ENCODE assay signal across 8 cellular contexts in genomic region chr15:64693134-64693533, GRCh38.
DNase-seq lines count a peak whose midpoint lies in the region; ATAC-seq and TF ChIP-seq lines count a peak whose summit lies in the region.

No MANE protein-coding gene starts in this region.

- H3K4me1 ChIP-seq in hepatocyte (ENCODE audit: insufficient read depth): peaks cover 6% of the 10 kb centered on the region
- peaks cover 39 to 91% (median 63%) of the 10 kb centered on the region in 4 donors for H3K4me1 ChIP-seq in stomach
- H3K4me1 ChIP-seq in Karpas-422 (ENCODE audit: low read length): peaks cover 32% of the 10 kb centered on the region

- H3K9me3 ChIP-seq in hepatocyte (ENCODE audit: low read depth) (no peaks in the 10 kb centered on the region), stomach (no peaks in the 10 kb centered on the region), Karpas-422 (ENCODE audit: low read length) (no peaks in the 10 kb centered on the region)

- H3K27me3 ChIP-seq in hepatocyte (no peaks in the 10 kb centered on the region), stomach (no peaks in the 10 kb centered on the region), Karpas-422 (ENCODE audit: low read length) (no peaks in the 10 kb centered on the region)

- no peak for TF ChIP-seq POLR2A in stomach (IDR thresholded peaks at IDR 0.05)

- TF ChIP-seq CTCF in HFF-Myc (IDR thresholded peaks at IDR 0.05; ENCODE audit: low read depth, low read length, missing control alignments): no peak
- no peak for TF ChIP-seq CTCF in hepatocyte (IDR thresholded peaks at IDR 0.05; ENCODE audit: poor library complexity)
- TF ChIP-seq CTCF in stomach (IDR thresholded peaks at IDR 0.05): no peak

- H3K4me3 ChIP-seq in HFF-Myc (replicated peaks; ENCODE audit: low read depth, low read length): no peak overlapping the region
- H3K4me3 ChIP-seq in hepatocyte: no peak overlapping the region
- H3K4me3 ChIP-seq in stomach: no peak overlapping the region
- no peak overlapping the region for H3K4me3 ChIP-seq in Karpas-422 (ENCODE audit: low read length)

- no peaks in the 10 kb centered on the region for H3K9me2 ChIP-seq in hepatocyte (replicated peaks; ENCODE audit: insufficient read depth)
- H3K9me2 ChIP-seq in Karpas-422 (replicated peaks; ENCODE audit: insufficient read depth, low read length): no peaks in the 10 kb centered on the region

- no peak for TF ChIP-seq EP300 in stomach (IDR thresholded peaks at IDR 0.05)

- peak overlapping the region; percentile 84 for H3K27ac ChIP-seq in angular gyrus (ENCODE audit: low read depth, low read length)
- peak overlapping the region; percentile 75 for H3K27ac ChIP-seq in hepatocyte
- H3K27ac ChIP-seq in stomach: peak overlapping the region; percentile 46 to 93 (median 74)
- no peak overlapping the region for H3K27ac ChIP-seq in Karpas-422 (ENCODE audit: low read length)

- intact Hi-C loops in stomach (cut with DNase I; ENCODE audit: low total_unique reads): no loop called here

- no peak overlapping the region for H3K9ac ChIP-seq in Karpas-422 (ENCODE audit: low read length)

- H3K4me2 ChIP-seq in hepatocyte (no peak overlapping the region), Karpas-422 (ENCODE audit: low read depth, low read length, poor library complexity, severe bottlenecking) (no peak overlapping the region)

- ATAC-seq in HG03039 (IDR thresholded peaks at IDR 0.05; ENCODE audit: unreplicated experiment): no peak
- ATAC-seq in GM21367 (IDR thresholded peaks at IDR 0.05; ENCODE audit: unreplicated experiment): no peak

- DNase-seq in HFF-Myc (ENCODE audit: extremely low read depth, low read depth) (peak; percentile 38), hepatocyte (ENCODE audit: low spot score) (peak; percentile 66), stomach (peak; percentile 48), Karpas-422 (no peak)
- no peak for DNase-seq in stimulated activated CD4-positive, alpha-beta T cell treated with anti-CD3 and anti-CD28 coated beads, Interleukin-2, amount 100 ng/mL, for 24 hours

- H3K36me3 ChIP-seq in hepatocyte (replicated peaks; ENCODE audit: insufficient read depth, low read depth) (peaks cover 3% of the 10 kb centered on the region), stomach (peaks cover 29 to 56% (median 48%) of the 10 kb centered on the region in 4 donors), Karpas-422 (ENCODE audit: insufficient read depth, low read length) (peaks cover 11% of the 10 kb centered on the region; the same call in 1 of the 2 replicates)

- H4K20me1 ChIP-seq in hepatocyte (ENCODE audit: insufficient read depth, poor library complexity, severe bottlenecking): peaks cover 45% of the 10 kb centered on the region
- H4K20me1 ChIP-seq in Karpas-422 (ENCODE audit: insufficient read depth, low read depth, low read length): peaks cover 4% of the 10 kb centered on the region; the same call in 1 of the 2 replicates

- WGBS in hepatocyte (ENCODE audit: low lambda C conversion rate, missing lambda C conversion rate): 49% methylated on average over 5 of the region's 5 CpGs
- WGBS in stomach, 5 donors: 13 to 37% (median 22%) methylated on average over 3 to 5 of the region's 5 CpGs

- H2AFZ ChIP-seq in hepatocyte: no peak overlapping the region
- no peak overlapping the region for H2AFZ ChIP-seq in Karpas-422 (ENCODE audit: low read length)

- H3K79me2 ChIP-seq in hepatocyte (peaks cover 68% of the 10 kb centered on the region), Karpas-422 (ENCODE audit: low read length) (peaks cover 55% of the 10 kb centered on the region)

Comparison
In these comparisons a context has a peak if more than half of its experiments do, and no peak if none do; other contexts are left out.
1. DNase-seq: peak in HFF-Myc (single experiment), hepatocyte (single experiment) and stomach (single experiment); none in stimulated activated CD4-positive, alpha-beta T cell treated with anti-CD3 and anti-CD28 coated beads, Interleukin-2, amount 100 ng/mL, for 24 hours (0 of 2) and Karpas-422 (single experiment).